9 cellular contexts compared by ENCODE assay signal in genomic region chr13:70333752-70334151, GRCh38.
"Had no signal": no experiment of that assay in that cellular context is flagged by ENCODE, and none has a peak within 500 bp of the region (broad histone marks: within the 10 kb centered on the region; RNA-seq: fewer than 3 reads in every experiment).

No MANE protein-coding gene starts in this region.

- H3K27ac Mint-ChIP-seq: HFFc6, IgD-negative memory B cell had no signal

- H3K4me3 ChIP-seq: GM23248, HAP-1 had no signal

- FAIRE-seq: HepG2 had no signal

- DNase-seq: GM23248, H7, HFFc6, KBM-7 had no signal

- H2AFZ ChIP-seq: GM23248 had no signal

- H3K9me3 ChIP-seq: HAP-1 had no signal

- H3K27me3 Mint-ChIP-seq: IgD-negative memory B cell had no signal

- H3K27ac ChIP-seq: GM23248, HL-60 had no signal

- ATAC-seq: HCT116, HepG2 had no signal

- H3K4me3 Mint-ChIP-seq: HFFc6, IgD-negative memory B cell had no signal

- H3K36me3 ChIP-seq: HAP-1 had no signal

- H3K4me1 Mint-ChIP-seq: IgD-negative memory B cell had no signal

- H3K36me3 Mint-ChIP-seq: IgD-negative memory B cell had no signal

- H3K9ac ChIP-seq: GM23248 had no signal
